In the genomic region with DNA sequence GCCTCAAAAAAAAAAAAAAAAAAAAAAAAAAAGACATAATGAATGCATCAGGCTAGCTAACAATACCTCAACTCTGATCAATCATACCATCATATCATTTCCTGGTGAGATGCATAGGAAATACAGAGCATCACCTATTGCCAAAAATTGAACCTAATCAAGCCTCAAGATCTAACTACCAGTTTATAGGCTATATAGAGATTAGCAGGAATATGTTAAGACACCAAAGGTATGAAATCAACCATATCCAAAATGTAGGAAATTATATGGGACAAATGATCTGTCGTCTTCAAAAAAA, we compare ENCODE assay signal across 8 cellular contexts. TPM values are rescaled to one million over a fixed set of nuclear protein-coding genes. Genes with fewer than 3 reads are reported as not detected.
DNase-seq lines count a peak whose midpoint lies in the region; ATAC-seq and TF ChIP-seq lines count a peak whose summit lies in the region.

No MANE protein-coding gene starts in this region.

- peak overlapping the region in 3 of 4 donors; percentile 61 to 81 (median 67) for H3K27ac ChIP-seq in body of pancreas

- H3K4me3 ChIP-seq in AG04449 (ENCODE audit: low read depth, low read length) (peak overlapping the region; percentile 99), HFF-Myc (replicated peaks; ENCODE audit: low read depth, low read length) (peak overlapping the region; percentile 90), body of pancreas (peak overlapping the region; percentile 94 to 98), mucosa of descending colon (peak overlapping the region; percentile 84)

- POLR2A ChIA-PET in AG04449 (lab: Yijun Ruan, JAX), result interaction anchor here (0.7 to 1.0 kb wide), 2 partner anchors 10 to 907 kb away, joined by 3 read pairs; no protein-coding TSS in a partner anchor

- no peaks in the 10 kb centered on the region for H3K27me3 ChIP-seq in body of pancreas

- no peak for TF ChIP-seq POLR2A in body of pancreas (IDR thresholded peaks at IDR 0.05)

- DNase-seq in AG04449 (ENCODE audit: low read depth, low spot score) (no peak), HFF-Myc (ENCODE audit: extremely low read depth, low read depth) (no peak), body of pancreas (no peak), mucosa of descending colon (no peak), SW480 (ENCODE audit: low spot score) (no peak), GM10266 (ENCODE audit: extremely low spot score) (no peak), T-helper 9 cell (no peak)

- ATAC-seq in body of pancreas (peak; percentile 25), mucosa of descending colon (no peak), HG03039 (IDR thresholded peaks at IDR 0.05; ENCODE audit: unreplicated experiment) (no peak)

- CTCF ChIA-PET in AG04449 (lab: Yijun Ruan, JAX), result interaction anchor here (1.3 to 4.7 kb wide), 4 partner anchors 11 to 89 kb away, joined by 6 to 30 read pairs (median 7); no protein-coding TSS in a partner anchor

- intact Hi-C loops in body of pancreas (cut with DNase I) (no loop called here), mucosa of descending colon (cut with DNase I, micrococcal nuclease) (no loop called here)

- H3K9me3 ChIP-seq in body of pancreas, result no peaks in the 10 kb centered on the region
- no peaks in the 10 kb centered on the region for H3K9me3 ChIP-seq in mucosa of descending colon

- no peak for TF ChIP-seq CTCF in AG04449 (IDR thresholded peaks at IDR 0.05; ENCODE audit: insufficient read depth, low read length, missing control alignments)
- TF ChIP-seq CTCF in HFF-Myc (IDR thresholded peaks at IDR 0.05; ENCODE audit: low read depth, low read length, missing control alignments), result no peak
- TF ChIP-seq CTCF in body of pancreas (IDR thresholded peaks at IDR 0.05), result peak in 1 of 7 experiments; percentile 11
- no peak for TF ChIP-seq CTCF in mucosa of descending colon (IDR thresholded peaks at IDR 0.05)
- no peak for TF ChIP-seq CTCF in GM10266 (IDR thresholded peaks at IDR 0.05; ENCODE audit: control insufficient read depth, insufficient read depth, low read depth, missing control alignments)

- H3K36me3 ChIP-seq in body of pancreas (replicated peaks in 1 of 2; ENCODE audit: insufficient read depth in 1 of 2, low read depth in 2 of 2), result no peaks in the 10 kb centered on the region
- no peaks in the 10 kb centered on the region for H3K36me3 ChIP-seq in mucosa of descending colon (ENCODE audit: low read depth)

- WGBS in body of pancreas, 2 donors, result 16% methylated on average over 1 of the region's 1 CpG

- H3K4me1 ChIP-seq in body of pancreas, result peaks cover 18% of the 10 kb centered on the region
- H3K4me1 ChIP-seq in mucosa of descending colon (ENCODE audit: low read depth), result peaks cover 11% of the 10 kb centered on the region

RNA-seq across cellular contexts. Expression of a gene that starts 0.4 kb away (rescaled TPM):
- total RNA-seq in body of pancreas (10 to 100 TPM in 1 of 2 donors, 1 to 10 TPM in 1; 8.3 to 10.5 TPM), mucosa of descending colon (10 to 100 TPM; 13.4 to 22.7 (median 16.2) TPM)

RNA-seq across cellular contexts. Expression of a gene that starts 28.4 kb away (rescaled TPM):
- total RNA-seq in body of pancreas, result 10 to 100 TPM in 1 of 2 donors, 1 to 10 TPM in 1; 9.1 to 11.5 TPM
- total RNA-seq in mucosa of descending colon, result 10 to 100 TPM; 10.9 to 41.0 (median 12.3) TPM
